Comparison of ENCODE assay signal across 19 cellular contexts in the genomic region with DNA sequence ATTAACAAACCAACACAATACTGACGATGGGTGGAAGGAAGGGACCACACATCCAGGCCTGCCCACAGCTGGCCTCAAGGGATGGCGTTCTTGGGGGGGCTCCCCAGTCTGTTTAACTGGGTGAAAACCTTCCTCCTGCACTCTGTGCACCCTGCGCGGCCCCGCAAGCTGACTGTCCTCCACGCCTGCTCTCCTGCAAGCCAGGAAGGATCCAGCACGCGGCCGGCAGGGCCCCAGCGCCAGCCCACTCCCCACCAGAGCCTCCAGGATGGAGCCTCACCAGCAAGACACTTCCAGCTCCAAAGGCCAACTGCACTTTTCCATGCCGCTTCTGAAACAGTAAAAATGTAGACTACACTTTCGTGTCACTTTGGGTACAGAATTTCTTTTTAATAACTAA.
DNase-seq lines count a peak whose midpoint lies in the region; ATAC-seq, FAIRE-seq and TF ChIP-seq lines count a peak whose summit lies in the region.
"Had no signal": no experiment of that assay in that cellular context is flagged by ENCODE, and none has a peak within 500 bp of the region (broad histone marks: within the 10 kb centered on the region; RNA-seq: fewer than 3 reads in every experiment).

No MANE protein-coding gene starts in this region.

- no peak for TF ChIP-seq CTCF in Caco-2 (IDR thresholded peaks at IDR 0.05; ENCODE audit: insufficient read depth in 1 of 2, low read depth in 1 of 2, low read length in 1 of 2, severe bottlenecking in 1 of 2, unreplicated experiment in 1 of 2)
- no peak for TF ChIP-seq CTCF in mesothelial cell of epicardium (IDR thresholded peaks at IDR 0.05; ENCODE audit: unreplicated experiment)

- no peaks in the 10 kb centered on the region for H3K4me1 Mint-ChIP-seq in Caco-2 (ENCODE audit: low read depth, unreplicated experiment)
- peaks cover 23% of the 10 kb centered on the region for H3K4me1 Mint-ChIP-seq in mesothelial cell of epicardium
- H3K4me1 Mint-ChIP-seq: CD4-positive, CD25-positive, alpha-beta regulatory T cell had no signal

- intact Hi-C loops in Caco-2 (cut with micrococcal nuclease; ENCODE audit: unreplicated experiment) = no loop called here

- H3K27me3 Mint-ChIP-seq in Caco-2 (ENCODE audit: insufficient read depth, unreplicated experiment) = no peaks in the 10 kb centered on the region
- no peaks in the 10 kb centered on the region for H3K27me3 Mint-ChIP-seq in mesothelial cell of epicardium (ENCODE audit: low read depth)
- H3K27me3 Mint-ChIP-seq: CD4-positive, CD25-positive, alpha-beta regulatory T cell had no signal

- H3K4me3 Mint-ChIP-seq in Caco-2 (ENCODE audit: unreplicated experiment) = no peak overlapping the region
- no peak overlapping the region for H3K4me3 Mint-ChIP-seq in mesothelial cell of epicardium
- H3K4me3 Mint-ChIP-seq: CD4-positive, CD25-positive, alpha-beta regulatory T cell; HFFc6 had no signal

- H3K36me3 ChIP-seq in BLaER1 = peaks cover 90% of the 10 kb centered on the region
- H3K36me3 ChIP-seq in Caco-2 (ENCODE audit: control insufficient read depth, insufficient read depth, low read length) = no peaks in the 10 kb centered on the region; the same call in 1 of the 2 replicates
- H3K36me3 ChIP-seq in small intestine (ENCODE audit: control insufficient read depth in 2 of 2, insufficient read depth in 2 of 2, low read length in 2 of 2) = peaks cover 0 to 13% of the 10 kb centered on the region in 2 donors

- peaks cover 18% of the 10 kb centered on the region for H3K9me3 ChIP-seq in BLaER1
- H3K9me3 ChIP-seq in Caco-2 = no peaks in the 10 kb centered on the region
- H3K9me3 ChIP-seq in small intestine (ENCODE audit: control insufficient read depth, low read depth) = no peaks in the 10 kb centered on the region

- peaks cover 31% of the 10 kb centered on the region for H4K20me1 ChIP-seq in BLaER1

- H3K9me3 Mint-ChIP-seq in Caco-2 (ENCODE audit: unreplicated experiment) (no peaks in the 10 kb centered on the region), mesothelial cell of epicardium (no peaks in the 10 kb centered on the region)
- H3K9me3 Mint-ChIP-seq: CD4-positive, CD25-positive, alpha-beta regulatory T cell; HFFc6 had no signal

- peak overlapping the region; percentile 61 for H3K4me2 ChIP-seq in BLaER1

- H3K27ac ChIP-seq in BLaER1 = 0 out of 2 replicates have a peak overlapping the region, but pooled peaks have one; percentile 41
- no peak overlapping the region for H3K27ac ChIP-seq in small intestine (ENCODE audit: low read depth in 1 of 2, low read length in 1 of 2)
- H3K27ac ChIP-seq: HL-60 had no signal

- no TSS peak for BruUV-seq in Caco-2 (replicated peaks; lab: Mats Ljungman, UMichigan)

- no peak for FAIRE-seq in small intestine (lab: Jason Lieb, UNC)
- FAIRE-seq: A204.1, GM12878, GM19239 had no signal

- no peak for DNase-seq in Caco-2
- DNase-seq in activated CD8-positive, alpha-beta memory T cell treated with anti-CD3 and anti-CD28 coated beads, Interleukin-2, amount 50 U/mL, for 48 hours = peak; percentile 12
- no peak for DNase-seq in mesothelial cell of epicardium (ENCODE audit: low spot score in 2 of 2, unreplicated experiment in 2 of 2)
- DNase-seq in Ammon's horn (ENCODE audit: low spot score) = no peak
- DNase-seq in small intestine = no peak
- no peak for DNase-seq in central memory CD4-positive, alpha-beta T cell
- DNase-seq: Calu3; CD4-positive, CD25-positive, alpha-beta regulatory T cell; DMS 273 treated with DMSO at 0.1 percent for 48 hours; HCEC 1CT; HFFc6; IMR-90; KBM-7 had no signal

- H3K4me3 ChIP-seq in BLaER1 (no peak overlapping the region), Caco-2 (ENCODE audit: low read depth, low read length) (no peak overlapping the region), small intestine (ENCODE audit: low read depth in 1 of 2, low read length in 2 of 2) (no peak overlapping the region)
- H3K4me3 ChIP-seq: GM12878 had no signal

- H3K36me3 Mint-ChIP-seq in Caco-2 (ENCODE audit: insufficient read depth, unreplicated experiment) (peaks cover 26% of the 10 kb centered on the region), mesothelial cell of epicardium (peaks cover 47% of the 10 kb centered on the region)
- H3K36me3 Mint-ChIP-seq: CD4-positive, CD25-positive, alpha-beta regulatory T cell had no signal

- H3K4me1 ChIP-seq in BLaER1 = peaks cover 26% of the 10 kb centered on the region
- H3K4me1 ChIP-seq in Caco-2 = no peaks in the 10 kb centered on the region
- no peaks in the 10 kb centered on the region for H3K4me1 ChIP-seq in small intestine (ENCODE audit: control insufficient read depth in 2 of 2, insufficient read depth in 1 of 2, low read depth in 1 of 2, low read length in 1 of 2)

- H3K27me3 ChIP-seq in BLaER1 (no peaks in the 10 kb centered on the region), Caco-2 (replicated peaks; ENCODE audit: control insufficient read depth, insufficient read depth, low read length) (no peaks in the 10 kb centered on the region), small intestine (ENCODE audit: control insufficient read depth in 2 of 2, insufficient read depth in 2 of 2, low read length in 2 of 2) (no peaks in the 10 kb centered on the region)

- ATAC-seq in HG03196 (IDR thresholded peaks at IDR 0.05; ENCODE audit: unreplicated experiment) = no peak
- ATAC-seq: GM12878 had no signal

- POLR2A ChIA-PET in Caco-2 (lab: Charles Lee) = no interaction called here

- peak overlapping the region; percentile 79 for H3K27ac Mint-ChIP-seq in Caco-2 (ENCODE audit: unreplicated experiment)
- H3K27ac Mint-ChIP-seq in mesothelial cell of epicardium = peak overlapping the region; percentile 67
- H3K27ac Mint-ChIP-seq: CD4-positive, CD25-positive, alpha-beta regulatory T cell; HFFc6 had no signal

- 94 to 96% (median 95%) methylated on average over 12 of the region's 12 CpGs for WGBS in small intestine, 3 donors

- CTCF ChIA-PET in Caco-2 (lab: Charles Lee) = no interaction called here

- no peak overlapping the region for H3K9ac ChIP-seq in BLaER1
